Comparison of ENCODE assay signal across 8 cellular contexts in genomic region chr13:50911937-50912624, GRCh38. TPM values are rescaled to one million over a fixed set of nuclear protein-coding genes. Genes with fewer than 3 reads are reported as not detected.
DNase-seq lines count a peak whose midpoint lies in the region; ATAC-seq and TF ChIP-seq lines count a peak whose summit lies in the region.

No MANE protein-coding gene starts in this region.

- peak; percentile 87 to 92 for TF ChIP-seq RAD21 in liver (IDR thresholded peaks at IDR 0.05)

- DNase-seq in NCI-H526 (lab: John Stamatoyannopoulos, UW) (peak; percentile 94 to 98), dedifferentiated amniotic fluid mesenchymal stem cell (ENCODE audit: extremely low spot score) (peak; percentile 77)
- DNase-seq in activated CD4-positive, alpha-beta T cell treated with anti-CD3 and anti-CD28 coated beads, Interleukin-2, amount 10 ng/mL, durations not matched to agents 24 days and 14 days = peak; percentile 98
- DNase-seq in stimulated activated CD4-positive, alpha-beta T cell treated with anti-CD3 and anti-CD28 coated beads, TNF-alpha, amount 100 ng/mL, for 24 hours (ENCODE audit: low read depth in 3 of 3) = peak; percentile 80 to 91 (median 89)

- H3K4me3 ChIP-seq in liver (ENCODE audit: low read depth in 1 of 3, low read length in 3 of 3) = no peak overlapping the region

- 33% methylated on average over 4 of the region's 4 CpGs for WGBS in liver

- no peaks in the 10 kb centered on the region for H3K27me3 Mint-ChIP-seq in activated CD4-positive, alpha-beta T cell treated with anti-CD3 and anti-CD28 coated beads, Interleukin-2, amount 10 ng/mL, durations not matched to agents 24 days and 14 days

- H3K27ac ChIP-seq in C4-2B (no peak overlapping the region), liver (ENCODE audit: low read depth in 1 of 2, low read length in 2 of 2) (no peak overlapping the region)

- intact Hi-C loops in activated CD4-positive, alpha-beta T cell treated with anti-CD3 and anti-CD28 coated beads, Interleukin-2, amount 10 ng/mL, durations not matched to agents 24 days and 14 days (cut with micrococcal nuclease) = loop anchor here (1.0 to 10.0 kb wide), 11 partner anchors 19 to 935 kb away; partner anchors contain the start of gene TRIM13

- peaks cover 4% of the 10 kb centered on the region for H3K36me3 Mint-ChIP-seq in activated CD4-positive, alpha-beta T cell treated with anti-CD3 and anti-CD28 coated beads, Interleukin-2, amount 10 ng/mL, durations not matched to agents 24 days and 14 days (ENCODE audit: low read depth)

- H3K9me3 ChIP-seq in liver (ENCODE audit: control insufficient read depth in 4 of 4, low read length in 3 of 4) = no peaks in the 10 kb centered on the region

- peak overlapping the region; percentile 99 for H3K27ac Mint-ChIP-seq in activated CD4-positive, alpha-beta T cell treated with anti-CD3 and anti-CD28 coated beads, Interleukin-2, amount 10 ng/mL, durations not matched to agents 24 days and 14 days

- TF ChIP-seq CTCF in C4-2B (conservative IDR thresholded peaks at IDR 0.05) (peak; percentile 89), liver (IDR thresholded peaks at IDR 0.05; ENCODE audit: low read depth, low read length, missing input control) (peak; percentile 76)

- H3K4me1 ChIP-seq in liver (ENCODE audit: control insufficient read depth in 4 of 4, insufficient read depth in 4 of 4, low read length in 3 of 4) = peaks cover 0 to 23% (median 14%) of the 10 kb centered on the region in 4 donors

- no peaks in the 10 kb centered on the region for H3K36me3 ChIP-seq in liver (ENCODE audit: control insufficient read depth in 4 of 4, insufficient read depth in 3 of 4, low read depth in 1 of 4, low read length in 3 of 4)

- peak overlapping the region; percentile 98 for H3K4me3 Mint-ChIP-seq in activated CD4-positive, alpha-beta T cell treated with anti-CD3 and anti-CD28 coated beads, Interleukin-2, amount 10 ng/mL, durations not matched to agents 24 days and 14 days

- ATAC-seq in GM19328 (IDR thresholded peaks at IDR 0.05; ENCODE audit: unreplicated experiment) = peak; percentile 48
- ATAC-seq in HG03460 (IDR thresholded peaks at IDR 0.05; ENCODE audit: unreplicated experiment) = peak; percentile 46

- no peaks in the 10 kb centered on the region for H3K27me3 ChIP-seq in liver (ENCODE audit: control insufficient read depth in 4 of 4, insufficient read depth in 4 of 4, low read length in 3 of 4)

- H3K9ac ChIP-seq in liver (ENCODE audit: low read depth in 1 of 2, low read length in 2 of 2) = no peak overlapping the region

- peaks cover 51% of the 10 kb centered on the region for H3K4me1 Mint-ChIP-seq in activated CD4-positive, alpha-beta T cell treated with anti-CD3 and anti-CD28 coated beads, Interleukin-2, amount 10 ng/mL, durations not matched to agents 24 days and 14 days

- peaks cover 4% of the 10 kb centered on the region for H3K9me3 Mint-ChIP-seq in activated CD4-positive, alpha-beta T cell treated with anti-CD3 and anti-CD28 coated beads, Interleukin-2, amount 10 ng/mL, durations not matched to agents 24 days and 14 days

TF ChIP-seq in liver, 16 proteins besides CTCF, POLR2A, EP300 and RAD21:
- TF ChIP-seq, protein P1, sequence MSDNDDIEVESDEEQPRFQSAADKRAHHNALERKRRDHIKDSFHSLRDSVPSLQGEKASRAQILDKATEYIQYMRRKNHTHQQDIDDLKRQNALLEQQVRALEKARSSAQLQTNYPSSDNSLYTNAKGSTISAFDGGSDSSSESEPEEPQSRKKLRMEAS (IDR thresholded peaks at IDR 0.05) = no peak
- TF ChIP-seq YY1 (IDR thresholded peaks at IDR 0.05) = no peak
- no peak for TF ChIP-seq JUND (IDR thresholded peaks at IDR 0.05)

RNA-seq across cellular contexts. Expression of gene RNASEH2B, which starts 2.5 kb away (rescaled TPM):
- total RNA-seq in activated CD4-positive, alpha-beta T cell treated with anti-CD3 and anti-CD28 coated beads, Interleukin-2, amount 10 ng/mL, durations not matched to agents 24 days and 14 days = 57.9 and 61.0 TPM in 2 replicates
- 10 to 100 TPM; 10.7 to 44.1 TPM for total RNA-seq in liver
- polyA plus RNA-seq in liver = 1 to 10 TPM; 7.8 TPM
